ENCODE assay signal across 14 cellular contexts in the genomic region with DNA sequence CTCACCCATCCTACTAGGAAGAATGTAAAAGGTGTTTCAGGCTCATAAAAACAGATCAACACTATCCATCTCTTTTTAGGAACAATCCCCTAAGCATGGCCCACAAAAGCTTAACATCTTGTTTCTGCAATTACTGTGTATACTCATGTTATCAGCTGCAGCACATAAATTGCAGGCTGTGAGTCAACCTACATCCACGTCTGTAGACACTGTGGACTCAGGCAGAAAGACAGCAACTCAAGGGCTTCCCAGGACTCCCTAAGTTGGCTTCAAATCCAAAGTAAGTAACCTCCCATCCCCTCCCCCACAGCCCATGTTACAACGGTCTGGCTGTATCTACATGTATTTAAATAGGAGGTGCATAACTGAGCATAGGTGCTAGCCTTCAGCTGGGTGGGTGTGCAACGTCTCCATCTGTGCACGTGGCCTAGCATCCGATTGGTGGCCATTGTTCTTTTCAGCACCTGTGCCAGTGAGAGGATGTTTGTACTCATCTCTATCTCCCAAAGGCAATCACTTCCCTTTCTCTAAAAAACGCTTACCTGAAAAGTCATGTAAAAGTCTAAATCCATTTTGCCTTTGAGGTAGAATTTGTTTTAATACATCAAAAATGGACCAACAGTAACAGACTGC. TPM values are rescaled to one million over a fixed set of nuclear protein-coding genes. Genes with fewer than 3 reads are reported as not detected.
DNase-seq lines count a peak whose midpoint lies in the region; FAIRE-seq and TF ChIP-seq lines count a peak whose summit lies in the region.
"Had no signal": no experiment of that assay in that cellular context is flagged by ENCODE, and none has a peak within 500 bp of the region (broad histone marks: within the 10 kb centered on the region; RNA-seq: fewer than 3 reads in every experiment).

No MANE protein-coding gene starts in this region.

- no peak for DNase-seq in activated CD4-positive, alpha-beta memory T cell treated with anti-CD3 and anti-CD28 coated beads, Interleukin-2, amount 10 ng/mL, durations not matched to agents 7 days and 5 days
- DNase-seq in activated CD4-positive, alpha-beta memory T cell treated with anti-CD3 and anti-CD28 coated beads for 36 hours, result no peak
- DNase-seq in bronchial epithelial cell (ENCODE audit: low read depth) (peak; percentile 13), neural progenitor cell (ENCODE audit: low spot score) (no peak), GDM1 (lab: John Stamatoyannopoulos, UW) (no peak), mesenteric fat pad (ENCODE audit: low spot score) (no peak), NAMALWA (ENCODE audit: low spot score) (no peak)
- DNase-seq: activated CD4-positive, alpha-beta T cell treated with anti-CD3 and anti-CD28 coated beads, Interleukin-2, amount 10 ng/mL, durations not matched to agents 24 days and 14 days; posterior cingulate gyrus; stimulated activated CD4-positive, alpha-beta T cell treated with anti-CD3 and anti-CD28 coated beads, Interleukin-15, amount 100 ng/mL, for 24 hours had no signal

- H3K27me3 ChIP-seq in bronchial epithelial cell (ENCODE audit: control insufficient read depth, insufficient read depth, low read length) (no peaks in the 10 kb centered on the region), neural progenitor cell (no peaks in the 10 kb centered on the region)

- peaks cover 54% of the 10 kb centered on the region for H3K4me1 Mint-ChIP-seq in activated CD4-positive, alpha-beta memory T cell treated with anti-CD3 and anti-CD28 coated beads, Interleukin-2, amount 10 ng/mL, durations not matched to agents 7 days and 5 days
- H3K4me1 Mint-ChIP-seq in activated CD4-positive, alpha-beta memory T cell treated with anti-CD3 and anti-CD28 coated beads for 36 hours (ENCODE audit: low read depth), result peaks cover 74% of the 10 kb centered on the region
- peaks cover 28% of the 10 kb centered on the region for H3K4me1 Mint-ChIP-seq in neural progenitor cell

- H4K20me1 ChIP-seq in neural progenitor cell (ENCODE audit: low read depth), result peaks cover 49% of the 10 kb centered on the region

- H3K4me1 ChIP-seq in neural progenitor cell, result peaks cover 37% of the 10 kb centered on the region

- H3K4me3 Mint-ChIP-seq in activated CD4-positive, alpha-beta memory T cell treated with anti-CD3 and anti-CD28 coated beads, Interleukin-2, amount 10 ng/mL, durations not matched to agents 7 days and 5 days, result no peak overlapping the region
- H3K4me3 Mint-ChIP-seq in activated CD4-positive, alpha-beta memory T cell treated with anti-CD3 and anti-CD28 coated beads for 36 hours, result no peak overlapping the region
- no peak overlapping the region for H3K4me3 Mint-ChIP-seq in neural progenitor cell
- H3K4me3 Mint-ChIP-seq: activated CD4-positive, alpha-beta T cell treated with anti-CD3 and anti-CD28 coated beads, Interleukin-2, amount 10 ng/mL, durations not matched to agents 24 days and 14 days had no signal

- H3K9me3 ChIP-seq in KOPT-K1 (ENCODE audit: insufficient read depth, low read length, poor library complexity, severe bottlenecking) (no peaks in the 10 kb centered on the region), neural progenitor cell (ENCODE audit: low read depth) (no peaks in the 10 kb centered on the region)

- CTCF ChIA-PET in activated CD4-positive, alpha-beta memory T cell treated with anti-CD3 and anti-CD28 coated beads, Interleukin-2, amount 10 ng/mL, durations not matched to agents 7 days and 5 days (lab: Charles Lee), result no interaction called here
- CTCF ChIA-PET in activated CD4-positive, alpha-beta memory T cell treated with anti-CD3 and anti-CD28 coated beads for 36 hours (lab: Charles Lee), result no interaction called here

- no peaks in the 10 kb centered on the region for H3K27me3 Mint-ChIP-seq in activated CD4-positive, alpha-beta memory T cell treated with anti-CD3 and anti-CD28 coated beads, Interleukin-2, amount 10 ng/mL, durations not matched to agents 7 days and 5 days
- no peaks in the 10 kb centered on the region for H3K27me3 Mint-ChIP-seq in activated CD4-positive, alpha-beta memory T cell treated with anti-CD3 and anti-CD28 coated beads for 36 hours
- peaks cover 2% of the 10 kb centered on the region for H3K27me3 Mint-ChIP-seq in neural progenitor cell (ENCODE audit: insufficient read depth, low read depth)
- H3K27me3 Mint-ChIP-seq: activated CD4-positive, alpha-beta T cell treated with anti-CD3 and anti-CD28 coated beads, Interleukin-2, amount 10 ng/mL, durations not matched to agents 24 days and 14 days had no signal

- no peak overlapping the region for H2AFZ ChIP-seq in neural progenitor cell (replicated peaks)

- H3K4me2 ChIP-seq in neural progenitor cell, result peak overlapping the region; percentile 62

- peaks cover 36% of the 10 kb centered on the region for H3K36me3 ChIP-seq in KOPT-K1 (ENCODE audit: insufficient read depth, low read length)
- H3K36me3 ChIP-seq in bronchial epithelial cell (ENCODE audit: control insufficient read depth, insufficient read depth, low read length), result peaks cover 7% of the 10 kb centered on the region
- no peaks in the 10 kb centered on the region for H3K36me3 ChIP-seq in neural progenitor cell

- intact Hi-C loops in activated CD4-positive, alpha-beta memory T cell treated with anti-CD3 and anti-CD28 coated beads for 36 hours (cut with micrococcal nuclease), result loop anchor here (5.0 kb wide), 1 partner anchor 37 kb away; no protein-coding TSS in a partner anchor

- peak overlapping the region; percentile 36 for H3K27ac Mint-ChIP-seq in activated CD4-positive, alpha-beta memory T cell treated with anti-CD3 and anti-CD28 coated beads, Interleukin-2, amount 10 ng/mL, durations not matched to agents 7 days and 5 days
- H3K27ac Mint-ChIP-seq in activated CD4-positive, alpha-beta memory T cell treated with anti-CD3 and anti-CD28 coated beads for 36 hours, result no peak overlapping the region
- H3K27ac Mint-ChIP-seq in neural progenitor cell, result no peak overlapping the region

- H3K9me3 Mint-ChIP-seq in activated CD4-positive, alpha-beta memory T cell treated with anti-CD3 and anti-CD28 coated beads, Interleukin-2, amount 10 ng/mL, durations not matched to agents 7 days and 5 days, result no peaks in the 10 kb centered on the region
- no peaks in the 10 kb centered on the region for H3K9me3 Mint-ChIP-seq in activated CD4-positive, alpha-beta memory T cell treated with anti-CD3 and anti-CD28 coated beads for 36 hours
- H3K9me3 Mint-ChIP-seq in neural progenitor cell, result no peaks in the 10 kb centered on the region

- H3K27ac ChIP-seq in KOPT-K1 (ENCODE audit: low read depth, low read length, poor library complexity, severe bottlenecking) (peak overlapping the region; percentile 37), neural progenitor cell (no peak overlapping the region)
- H3K27ac ChIP-seq: coronary artery had no signal

- peaks cover 27% of the 10 kb centered on the region for H3F3A ChIP-seq in neural progenitor cell (ENCODE audit: low read depth)

- H3K4me3 ChIP-seq in bronchial epithelial cell (ENCODE audit: low read depth, low read length), result no peak overlapping the region
- H3K4me3 ChIP-seq in neural progenitor cell, result no peak overlapping the region
- H3K4me3 ChIP-seq: coronary artery, GM12878 had no signal

- no peak overlapping the region for H3K9ac ChIP-seq in neural progenitor cell

- POLR2A ChIA-PET in activated CD4-positive, alpha-beta memory T cell treated with anti-CD3 and anti-CD28 coated beads, Interleukin-2, amount 10 ng/mL, durations not matched to agents 7 days and 5 days (lab: Charles Lee), result interaction anchor here (1.3 to 1.7 kb wide), 2 partner anchors 25 to 29 kb away, joined by 3 to 4 read pairs; no protein-coding TSS in a partner anchor
- POLR2A ChIA-PET in activated CD4-positive, alpha-beta memory T cell treated with anti-CD3 and anti-CD28 coated beads for 36 hours (lab: Charles Lee), result no interaction called here

- no peak for FAIRE-seq in bronchial epithelial cell (lab: Jason Lieb, UNC)
- FAIRE-seq: GM12878, GM19239 had no signal

- H3K36me3 Mint-ChIP-seq in activated CD4-positive, alpha-beta memory T cell treated with anti-CD3 and anti-CD28 coated beads, Interleukin-2, amount 10 ng/mL, durations not matched to agents 7 days and 5 days (ENCODE audit: low read depth), result peaks cover 43% of the 10 kb centered on the region
- peaks cover 20% of the 10 kb centered on the region for H3K36me3 Mint-ChIP-seq in activated CD4-positive, alpha-beta memory T cell treated with anti-CD3 and anti-CD28 coated beads for 36 hours
- H3K36me3 Mint-ChIP-seq in neural progenitor cell, result peaks cover 30% of the 10 kb centered on the region

- H3K79me2 ChIP-seq in neural progenitor cell (ENCODE audit: low read depth), result peaks cover 46% of the 10 kb centered on the region

- TF ChIP-seq CTCF in bronchial epithelial cell (IDR thresholded peaks at IDR 0.05; ENCODE audit: insufficient read depth, low read length, severe bottlenecking) (no peak), neural progenitor cell (IDR thresholded peaks at IDR 0.05) (no peak)

RNA-seq across cellular contexts. Expression of a gene that starts 30.0 kb away (rescaled TPM):
- total RNA-seq in activated CD4-positive, alpha-beta memory T cell treated with anti-CD3 and anti-CD28 coated beads, Interleukin-2, amount 10 ng/mL, durations not matched to agents 7 days and 5 days, result 10 to 100 TPM; 74.4 to 74.6 TPM
- 10 to 100 TPM; 39.2 to 41.5 TPM for total RNA-seq in activated CD4-positive, alpha-beta memory T cell treated with anti-CD3 and anti-CD28 coated beads for 36 hours
- 41.6 and 55.8 TPM in 2 replicates for total RNA-seq in bronchial epithelial cell
- total RNA-seq in neural progenitor cell (ENCODE audit: low replicate concordance), result 38.0 and 39.5 TPM in 2 replicates
- 23.1 TPM for total RNA-seq in mesenteric fat pad
